In genomic region chr12:67161322-67161918, GRCh38 we compare ENCODE assay signal across 8 cellular contexts.
DNase-seq lines count a peak whose midpoint lies in the region; ATAC-seq lines count a peak whose summit lies in the region.

No MANE protein-coding gene starts in this region.

- no peaks in the 10 kb centered on the region for H3K4me1 Mint-ChIP-seq in activated CD4-positive, alpha-beta memory T cell treated with anti-CD3 and anti-CD28 coated beads for 36 hours (ENCODE audit: low read depth)

- H3K27ac Mint-ChIP-seq in activated CD4-positive, alpha-beta memory T cell treated with anti-CD3 and anti-CD28 coated beads for 36 hours: no peak overlapping the region

- intact Hi-C loops in activated CD4-positive, alpha-beta memory T cell treated with anti-CD3 and anti-CD28 coated beads for 36 hours (cut with micrococcal nuclease): loop anchor here (1.0 kb wide), 2 partner anchors 107 to 280 kb away; no protein-coding TSS in a partner anchor

- ATAC-seq in GM19438 (IDR thresholded peaks at IDR 0.05; ENCODE audit: low read depth, unreplicated experiment): peak; percentile 80
- no peak for ATAC-seq in GM21619 (IDR thresholded peaks at IDR 0.05; ENCODE audit: unreplicated experiment)

- peaks cover 2% of the 10 kb centered on the region for H3K27me3 Mint-ChIP-seq in activated CD4-positive, alpha-beta memory T cell treated with anti-CD3 and anti-CD28 coated beads for 36 hours

- DNase-seq in DMS 273 (lab: John Stamatoyannopoulos, UW; ENCODE audit: unreplicated experiment) (peak; percentile 57), DMS 273 treated with DMSO at 0.1 percent for 48 hours (lab: John Stamatoyannopoulos, UW) (no peak), LHCN-M2 (ENCODE audit: low read depth) (peak; percentile 47), foreskin melanocyte (peak; percentile 53)
- peak; percentile 45 for DNase-seq in activated CD4-positive, alpha-beta memory T cell treated with anti-CD3 and anti-CD28 coated beads for 36 hours
- peak; percentile 12 for DNase-seq in stimulated activated CD4-positive, alpha-beta T cell treated with anti-CD3 and anti-CD28 coated beads, Interleukin-12 subunit alpha, Interleukin-12 subunit beta, amount 100 ng/mL, for 4 hours

- CTCF ChIA-PET in activated CD4-positive, alpha-beta memory T cell treated with anti-CD3 and anti-CD28 coated beads for 36 hours (lab: Charles Lee): interaction anchor here (0.6 to 2.7 kb wide), 23 partner anchors 9 to 847 kb away, joined by 3 to 22 read pairs (median 3); partner anchors contain the start of gene CAND1

- POLR2A ChIA-PET in activated CD4-positive, alpha-beta memory T cell treated with anti-CD3 and anti-CD28 coated beads for 36 hours (lab: Charles Lee): interaction anchor here (1.1 kb wide), 1 partner anchor 108 kb away, joined by 3 read pairs; the partner anchor contains the start of gene CAND1

- H3K36me3 Mint-ChIP-seq in activated CD4-positive, alpha-beta memory T cell treated with anti-CD3 and anti-CD28 coated beads for 36 hours: no peaks in the 10 kb centered on the region

- H3K9me3 Mint-ChIP-seq in activated CD4-positive, alpha-beta memory T cell treated with anti-CD3 and anti-CD28 coated beads for 36 hours: no peaks in the 10 kb centered on the region

- H3K4me3 Mint-ChIP-seq in activated CD4-positive, alpha-beta memory T cell treated with anti-CD3 and anti-CD28 coated beads for 36 hours: no peak overlapping the region
